8 cellular contexts compared by ENCODE assay signal in the genomic region with DNA sequence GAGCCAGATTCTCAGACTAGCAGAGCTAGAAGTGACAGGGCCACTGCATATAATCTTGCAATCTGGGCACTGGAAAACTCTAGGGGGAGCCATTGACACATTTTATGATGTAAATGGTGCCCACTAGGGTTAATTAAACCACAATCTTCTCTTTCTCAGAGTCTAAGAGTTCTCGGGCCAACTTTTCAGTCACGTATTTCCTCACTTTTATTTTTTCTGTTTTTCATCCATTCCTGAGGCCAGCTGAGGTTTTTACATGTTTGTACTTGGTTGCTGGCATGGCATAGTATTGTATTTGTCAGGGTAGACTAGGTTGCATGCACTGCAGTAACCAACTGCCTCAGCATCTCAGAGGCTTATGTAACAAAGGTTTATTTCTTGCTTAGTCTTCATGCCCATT.
DNase-seq lines count a peak whose midpoint lies in the region; ATAC-seq and TF ChIP-seq lines count a peak whose summit lies in the region.

No MANE protein-coding gene starts in this region.

- peak overlapping the region; percentile 15 for H3K27ac ChIP-seq in DND-41 (ENCODE audit: low read length)
- H3K27ac ChIP-seq in fibroblast of lung (ENCODE audit: insufficient read depth, low read length), result no peak overlapping the region

- peaks cover 17% of the 10 kb centered on the region for H3K27me3 Mint-ChIP-seq in activated naive CD4-positive, alpha-beta T cell treated with anti-CD3 and anti-CD28 coated beads, Interleukin-2, amount 10 ng/mL, durations not matched to agents 7 days and 5 days

- H3K4me3 Mint-ChIP-seq in activated naive CD4-positive, alpha-beta T cell treated with anti-CD3 and anti-CD28 coated beads, Interleukin-2, amount 10 ng/mL, durations not matched to agents 7 days and 5 days, result no peak overlapping the region

- TF ChIP-seq CTCF in DND-41 (IDR thresholded peaks at IDR 0.05; ENCODE audit: borderline replicate concordance, extremely low read depth, low read length, poor library complexity, severe bottlenecking) (peak; percentile 77), fibroblast of lung (conservative IDR thresholded peaks at IDR 0.05 in 1 of 2, IDR thresholded peaks at IDR 0.05 in 1 of 2; ENCODE audit: low read depth in 1 of 2, low read length in 2 of 2) (peak in 1 of 2 donors; percentile 27)

- H4K20me1 ChIP-seq in DND-41 (ENCODE audit: insufficient read depth, low read length), result no peaks in the 10 kb centered on the region
- H4K20me1 ChIP-seq in fibroblast of lung (ENCODE audit: control insufficient read depth, extremely low read depth, insufficient read depth, low read length), result no peaks in the 10 kb centered on the region

- CTCF ChIA-PET in activated naive CD4-positive, alpha-beta T cell treated with anti-CD3 and anti-CD28 coated beads, Interleukin-2, amount 10 ng/mL, durations not matched to agents 7 days and 5 days (lab: Charles Lee), result no interaction called here

- H3K79me2 ChIP-seq in DND-41 (ENCODE audit: insufficient read depth, low read length), result no peaks in the 10 kb centered on the region
- no peaks in the 10 kb centered on the region for H3K79me2 ChIP-seq in fibroblast of lung (ENCODE audit: control insufficient read depth, insufficient read depth, low read length)

- H3K27ac Mint-ChIP-seq in activated naive CD4-positive, alpha-beta T cell treated with anti-CD3 and anti-CD28 coated beads, Interleukin-2, amount 10 ng/mL, durations not matched to agents 7 days and 5 days, result no peak overlapping the region

- in situ Hi-C loops in KBM-7 (cut with MboI; ENCODE audit: low pct_unique_long_range_greater_than_20kb, low sequenced_read_pairs), result no loop called here

- H3K9ac ChIP-seq in DND-41 (ENCODE audit: low read depth, low read length) (no peak overlapping the region), fibroblast of lung (ENCODE audit: insufficient read depth, low read length) (no peak overlapping the region)

- DNase-seq in DND-41 (peak; percentile 63), KBM-7 (peak; percentile 49), OCI-M1 (lab: John Stamatoyannopoulos, UW) (peak; percentile 73), fibroblast of lung (ENCODE audit: low read depth in 2 of 2) (peak; percentile 18 to 20), stromal cell of bone marrow (ENCODE audit: low read depth) (peak; percentile 41), hippocampal formation (lab: John Stamatoyannopoulos, UW) (no peak), cortex of kidney (lab: John Stamatoyannopoulos, UW) (no peak)
- no peak for DNase-seq in activated naive CD4-positive, alpha-beta T cell treated with anti-CD3 and anti-CD28 coated beads, Interleukin-2, amount 10 ng/mL, durations not matched to agents 7 days and 5 days

- no peaks in the 10 kb centered on the region for H3K36me3 Mint-ChIP-seq in activated naive CD4-positive, alpha-beta T cell treated with anti-CD3 and anti-CD28 coated beads, Interleukin-2, amount 10 ng/mL, durations not matched to agents 7 days and 5 days

- ATAC-seq in DND-41 (ENCODE audit: insufficient read depth, low read depth), result peak; percentile 85

- no peaks in the 10 kb centered on the region for H3K27me3 ChIP-seq in DND-41 (ENCODE audit: insufficient read depth, low read length, poor library complexity)
- no peaks in the 10 kb centered on the region for H3K27me3 ChIP-seq in fibroblast of lung (ENCODE audit: control insufficient read depth, insufficient read depth, low read length)

- H3K4me3 ChIP-seq in DND-41 (ENCODE audit: low read depth in 1 of 2, low read length in 2 of 2), result no peak overlapping the region
- no peak overlapping the region for H3K4me3 ChIP-seq in fibroblast of lung (replicated peaks in 1 of 4; ENCODE audit: control extremely low read depth in 1 of 4, insufficient read depth in 1 of 4, low read depth in 3 of 4, low read length in 4 of 4)

- H3K4me1 ChIP-seq in DND-41 (ENCODE audit: insufficient read depth, low read length) (peaks cover 37% of the 10 kb centered on the region), fibroblast of lung (ENCODE audit: control insufficient read depth, extremely low read depth, insufficient read depth, low read length) (no peaks in the 10 kb centered on the region)

- H3K4me1 Mint-ChIP-seq in activated naive CD4-positive, alpha-beta T cell treated with anti-CD3 and anti-CD28 coated beads, Interleukin-2, amount 10 ng/mL, durations not matched to agents 7 days and 5 days, result no peaks in the 10 kb centered on the region

- H3K4me2 ChIP-seq in DND-41 (ENCODE audit: insufficient read depth, low read length) (no peak overlapping the region; the same call in 1 of the 2 replicates), fibroblast of lung (ENCODE audit: extremely low read depth, insufficient read depth, low read length) (no peak overlapping the region)

- H3K36me3 ChIP-seq in DND-41 (ENCODE audit: insufficient read depth, low read length), result no peaks in the 10 kb centered on the region
- no peaks in the 10 kb centered on the region for H3K36me3 ChIP-seq in fibroblast of lung (ENCODE audit: control insufficient read depth, insufficient read depth, low read length)

- H3K9me3 Mint-ChIP-seq in activated naive CD4-positive, alpha-beta T cell treated with anti-CD3 and anti-CD28 coated beads, Interleukin-2, amount 10 ng/mL, durations not matched to agents 7 days and 5 days, result no peaks in the 10 kb centered on the region

- H2AFZ ChIP-seq in DND-41 (ENCODE audit: low read depth, low read length) (no peak overlapping the region), fibroblast of lung (ENCODE audit: low read length) (no peak overlapping the region)

- H3K9me3 ChIP-seq in DND-41 (ENCODE audit: insufficient read depth, low read length, severe bottlenecking) (no peaks in the 10 kb centered on the region), fibroblast of lung (ENCODE audit: control insufficient read depth, insufficient read depth, low read depth, low read length) (no peaks in the 10 kb centered on the region)

Comparison
In these comparisons a context has a peak if more than half of its experiments do, and no peak if none do; other contexts are left out.
1. DNase-seq: peak in DND-41 (single experiment), KBM-7 (single experiment), OCI-M1 (single experiment), fibroblast of lung (2 of 2) and stromal cell of bone marrow (single experiment); none in hippocampal formation (0 of 2), cortex of kidney (single experiment) and activated naive CD4-positive, alpha-beta T cell treated with anti-CD3 and anti-CD28 coated beads, Interleukin-2, amount 10 ng/mL, durations not matched to agents 7 days and 5 days (single experiment).